In the genomic region with DNA sequence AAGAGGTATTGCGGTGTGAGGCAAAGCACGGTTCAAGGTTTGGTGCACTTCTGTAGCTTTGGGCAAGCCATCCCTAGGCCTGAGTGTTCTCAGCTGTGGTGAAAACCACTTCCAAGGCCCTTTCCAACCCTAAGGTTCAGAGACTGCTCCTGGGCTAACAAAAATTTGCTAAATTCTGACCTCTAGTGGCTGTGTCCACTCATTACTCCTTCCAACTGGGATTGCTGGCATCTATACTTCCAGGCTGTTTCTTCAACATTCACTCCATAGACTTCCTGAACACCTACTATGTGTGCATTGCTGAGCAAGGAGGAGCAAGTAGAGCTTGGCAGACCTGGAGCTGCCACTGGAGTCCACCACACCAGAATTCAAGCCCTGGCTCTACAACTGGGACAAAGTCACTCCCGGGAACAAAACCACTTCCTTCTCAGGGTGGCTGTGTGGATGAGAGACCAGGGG, we compare ENCODE assay signal across 8 cellular contexts. TPM values are rescaled to one million over a fixed set of nuclear protein-coding genes. Genes with fewer than 3 reads are reported as not detected.
DNase-seq lines count a peak whose midpoint lies in the region; ATAC-seq, FAIRE-seq and TF ChIP-seq lines count a peak whose summit lies in the region.

No MANE protein-coding gene starts in this region.

- no peak overlapping the region for H3K4me3 Mint-ChIP-seq in activated CD8-positive, alpha-beta memory T cell treated with anti-CD3 and anti-CD28 coated beads, Interleukin-2, amount 10 ng/mL, durations not matched to agents 7 days and 5 days

- H3K4me1 Mint-ChIP-seq in activated CD8-positive, alpha-beta memory T cell treated with anti-CD3 and anti-CD28 coated beads, Interleukin-2, amount 10 ng/mL, durations not matched to agents 7 days and 5 days, result peaks cover 16% of the 10 kb centered on the region

- TF ChIP-seq CTCF in mammary epithelial cell (conservative IDR thresholded peaks at IDR 0.05 in 1 of 2, IDR thresholded peaks at IDR 0.05 in 1 of 2; ENCODE audit: extremely low read depth in 1 of 2, insufficient read depth in 1 of 2, low read depth in 1 of 2, low read length in 2 of 2) (peak; percentile 83 to 84), kidney (IDR thresholded peaks at IDR 0.05; ENCODE audit: borderline replicate concordance, extremely low read depth, insufficient read depth) (peak; percentile 69), transverse colon (IDR thresholded peaks at IDR 0.05) (peak; percentile 61 to 83 (median 75))

- TF ChIP-seq POLR2A in transverse colon (IDR thresholded peaks at IDR 0.05), result no peak

- H3K27me3 Mint-ChIP-seq in activated CD8-positive, alpha-beta memory T cell treated with anti-CD3 and anti-CD28 coated beads, Interleukin-2, amount 10 ng/mL, durations not matched to agents 7 days and 5 days, result no peaks in the 10 kb centered on the region

- H3K9me3 ChIP-seq in mammary epithelial cell (replicated peaks; ENCODE audit: insufficient read depth, low read length) (no peaks in the 10 kb centered on the region), kidney (ENCODE audit: control insufficient read depth in 1 of 2, low read length in 2 of 2) (no peaks in the 10 kb centered on the region), transverse colon (no peaks in the 10 kb centered on the region)

- CTCF ChIA-PET in activated CD8-positive, alpha-beta memory T cell treated with anti-CD3 and anti-CD28 coated beads, Interleukin-2, amount 10 ng/mL, durations not matched to agents 7 days and 5 days (lab: Charles Lee), result interaction anchor here (0.9 to 8.0 kb wide), 18 partner anchors 8 to 357 kb away, joined by 3 to 95 read pairs (median 4); a partner anchor contains a TSS
- CTCF ChIA-PET in mammary epithelial cell (lab: Charles Lee; ENCODE audit: low non-redundant PET), result interaction anchor here (0.6 kb wide), 1 partner anchor 78 kb away, joined by 3 read pairs; no protein-coding TSS in a partner anchor

- H3K9ac ChIP-seq in mammary epithelial cell (ENCODE audit: insufficient read depth, low read length) (no peak overlapping the region), kidney (ENCODE audit: low read length in 2 of 2) (no peak overlapping the region)

- H4K20me1 ChIP-seq in mammary epithelial cell (ENCODE audit: insufficient read depth, low read length), result no peaks in the 10 kb centered on the region

- peaks cover 45% of the 10 kb centered on the region for H3K36me3 Mint-ChIP-seq in activated CD8-positive, alpha-beta memory T cell treated with anti-CD3 and anti-CD28 coated beads, Interleukin-2, amount 10 ng/mL, durations not matched to agents 7 days and 5 days

- H3K27ac Mint-ChIP-seq in activated CD8-positive, alpha-beta memory T cell treated with anti-CD3 and anti-CD28 coated beads, Interleukin-2, amount 10 ng/mL, durations not matched to agents 7 days and 5 days, result no peak overlapping the region

- ATAC-seq in activated CD8-positive, alpha-beta memory T cell treated with anti-CD3 and anti-CD28 coated beads, Interleukin-2, amount 10 ng/mL, durations not matched to agents 7 days and 5 days, result peak; percentile 37
- ATAC-seq in GM19035 (IDR thresholded peaks at IDR 0.05; ENCODE audit: unreplicated experiment), result no peak

- H2AFZ ChIP-seq in mammary epithelial cell (ENCODE audit: low read depth, low read length), result peak overlapping the region; percentile 34

- H3K4me2 ChIP-seq in mammary epithelial cell (ENCODE audit: insufficient read depth, low read depth, low read length), result no peak overlapping the region

- H3K4me1 ChIP-seq in mammary epithelial cell (ENCODE audit: insufficient read depth, low read length), result peaks cover 77% of the 10 kb centered on the region
- peaks cover 0 to 2% of the 10 kb centered on the region in 2 donors for H3K4me1 ChIP-seq in kidney (ENCODE audit: control insufficient read depth in 1 of 2, insufficient read depth in 1 of 2, low read depth in 1 of 2, low read length in 2 of 2)
- H3K4me1 ChIP-seq in transverse colon, result peaks cover 6 to 35% (median 22%) of the 10 kb centered on the region in 4 donors

- H3K27me3 ChIP-seq in mammary epithelial cell (ENCODE audit: insufficient read depth, low read length) (no peaks in the 10 kb centered on the region), transverse colon (no peaks in the 10 kb centered on the region)

- BruUV-seq in mammary epithelial cell (replicated peaks; lab: Mats Ljungman, UMichigan), result no TSS peak

- peak; percentile 50 for DNase-seq in activated CD8-positive, alpha-beta memory T cell treated with anti-CD3 and anti-CD28 coated beads, Interleukin-2, amount 10 ng/mL, durations not matched to agents 7 days and 5 days
- DNase-seq in activated CD8-positive, alpha-beta memory T cell treated with anti-CD3 and anti-CD28 coated beads for 24 hours, result no peak
- peak; percentile 66 for DNase-seq in HT1080 (ENCODE audit: low read depth)
- peak; percentile 28 for DNase-seq in NOMO-1 treated with DMSO at 0.1 percent for 48 hours (lab: John Stamatoyannopoulos, UW; ENCODE audit: unreplicated experiment)
- peak; percentile 73 for DNase-seq in mammary epithelial cell
- no peak for DNase-seq in kidney
- peak; percentile 30 for DNase-seq in transverse colon

- 48% methylated on average over 3 of the region's 3 CpGs for WGBS in mammary epithelial cell (ENCODE audit: low coverage, missing lambda C conversion rate)
- 78 to 80% methylated on average over 1 to 3 of the region's 3 CpGs for WGBS in transverse colon (ENCODE audit: low coverage in 1 of 2), 2 donors

- no peak for TF ChIP-seq EP300 in transverse colon (IDR thresholded peaks at IDR 0.05; ENCODE audit: low read depth)

- dilution Hi-C loops in mammary epithelial cell (cut with HindIII; ENCODE audit: low sequenced_read_pairs), result no loop called here

- FAIRE-seq in kidney (lab: Jason Lieb, UNC), result no peak

- intact Hi-C loops in mammary epithelial cell (cut with micrococcal nuclease) (loop anchor here (1.0 to 5.0 kb wide), 8 partner anchors 25 to 392 kb away; a partner anchor contains a TSS), kidney (cut with DNase I) (loop anchor here (10.0 kb wide), 1 partner anchor 320 kb away; no protein-coding TSS in a partner anchor), transverse colon (cut with DNase I; ENCODE audit: low total_unique reads) (loop anchor here (10.0 kb wide), 1 partner anchor 230 kb away; no protein-coding TSS in a partner anchor)

- in situ Hi-C loops in mammary epithelial cell (cut with MboI; ENCODE audit: low sequenced_read_pairs in 2 of 2), result loop anchor here in 1 of 2 donors (5.0 to 25.0 kb wide), 2 partner anchors 167 to 328 kb away; no protein-coding TSS in a partner anchor
- in situ Hi-C loops in transverse colon (cut with MboI; ENCODE audit: low pct_ligation_motif_present in 1 of 4, low pct_unique_long_range_greater_than_20kb in 1 of 4, low sequenced_read_pairs in 3 of 4), result loop anchor here in 2 of 4 donors (25.0 kb wide), 2 partner anchors 203 to 328 kb away; a partner anchor contains a TSS

- H3K27ac ChIP-seq in mammary epithelial cell (ENCODE audit: insufficient read depth, low read depth, low read length) (peak overlapping the region; percentile 43), kidney (ENCODE audit: low read depth in 2 of 2, low read length in 2 of 2) (no peak overlapping the region), transverse colon (peak overlapping the region in 1 of 4 donors; percentile 0)

- peaks cover 6% of the 10 kb centered on the region for H3K79me2 ChIP-seq in mammary epithelial cell (ENCODE audit: insufficient read depth, low read length)

- no peaks in the 10 kb centered on the region for H3K36me3 ChIP-seq in mammary epithelial cell (ENCODE audit: insufficient read depth, low read length)
- H3K36me3 ChIP-seq in kidney (ENCODE audit: control insufficient read depth in 1 of 2, insufficient read depth in 2 of 2, low read length in 2 of 2), result peaks cover 31 to 32% of the 10 kb centered on the region in 2 donors
- H3K36me3 ChIP-seq in transverse colon, result peaks cover 0 to 17% (median 6%) of the 10 kb centered on the region in 4 donors

- no peaks in the 10 kb centered on the region for H3K9me3 Mint-ChIP-seq in activated CD8-positive, alpha-beta memory T cell treated with anti-CD3 and anti-CD28 coated beads, Interleukin-2, amount 10 ng/mL, durations not matched to agents 7 days and 5 days (ENCODE audit: low read depth)

- no peak overlapping the region for H3K4me3 ChIP-seq in mammary epithelial cell (replicated peaks in 1 of 3; ENCODE audit: insufficient read depth in 1 of 3, low read depth in 2 of 3, low read length in 3 of 3)
- no peak overlapping the region for H3K4me3 ChIP-seq in kidney (ENCODE audit: low read length in 2 of 2)
- H3K4me3 ChIP-seq in transverse colon, result no peak overlapping the region

RNA-seq across cellular contexts. Expression of a gene that starts 29.3 kb away (rescaled TPM):
- total RNA-seq in activated CD8-positive, alpha-beta memory T cell treated with anti-CD3 and anti-CD28 coated beads, Interleukin-2, amount 10 ng/mL, durations not matched to agents 7 days and 5 days, result 10 to 100 TPM; 12.4 to 14.5 TPM
- 4.1 and 5.8 TPM in 2 replicates for total RNA-seq in HT1080 (2014; rRNA removed; shearing (Covaris generic))
- 5.6 and 7.7 TPM in 2 replicates for polyA plus RNA-seq in HT1080 (2015; cell fraction: cytosol; rRNA removed)
- 15.5 and 15.9 TPM in 2 replicates for polyA plus RNA-seq in HT1080 (2015; cell fraction: nucleus; rRNA removed)
- total RNA-seq in mammary epithelial cell (100 to 1,000 TPM in 1 of 2 donors, 10 to 100 TPM in 1; 72.2 to 116 TPM), kidney (20.1 TPM), transverse colon (10 to 100 TPM; 26.5 to 56.9 (median 33.3) TPM)
- polyA plus RNA-seq in mammary epithelial cell (35.3 TPM), kidney (ENCODE audit: insufficient read depth, low read depth, low replicate concordance) (2.4 TPM)
- 112 TPM for polyA minus RNA-seq in mammary epithelial cell

RNA-seq across cellular contexts. Expression of a gene that starts 33.3 kb away (rescaled TPM):
- total RNA-seq in activated CD8-positive, alpha-beta memory T cell treated with anti-CD3 and anti-CD28 coated beads, Interleukin-2, amount 10 ng/mL, durations not matched to agents 7 days and 5 days, result 10 to 100 TPM; 37.5 to 52.0 TPM
- total RNA-seq in HT1080 (2014; rRNA removed; shearing (Covaris generic)), result 31.5 and 35.9 TPM in 2 replicates
- polyA plus RNA-seq in HT1080 (2015; cell fraction: cytosol; rRNA removed), result 34.8 and 38.9 TPM in 2 replicates
- 17.8 and 18.0 TPM in 2 replicates for polyA plus RNA-seq in HT1080 (2015; cell fraction: nucleus; rRNA removed)
- total RNA-seq in mammary epithelial cell, result 10 to 100 TPM; 42.6 to 65.0 TPM
- polyA plus RNA-seq in mammary epithelial cell, result 50.1 TPM
- 25.7 TPM for polyA minus RNA-seq in mammary epithelial cell
- total RNA-seq in kidney, result 30.1 TPM
- polyA plus RNA-seq in kidney (ENCODE audit: insufficient read depth, low read depth, low replicate concordance), result 29.4 TPM
- 10 to 100 TPM; 20.8 to 31.8 (median 26.4) TPM for total RNA-seq in transverse colon

Comparison
In these comparisons a context has a peak if more than half of its experiments do, and no peak if none do; other contexts are left out.
1. DNase-seq: peak in activated CD8-positive, alpha-beta memory T cell treated with anti-CD3 and anti-CD28 coated beads, Interleukin-2, amount 10 ng/mL, durations not matched to agents 7 days and 5 days (single experiment), HT1080 (single experiment), NOMO-1 treated with DMSO at 0.1 percent for 48 hours (single experiment), mammary epithelial cell (single experiment) and transverse colon (single experiment); none in activated CD8-positive, alpha-beta memory T cell treated with anti-CD3 and anti-CD28 coated beads for 24 hours (single experiment) and kidney (single experiment).
2. Peak in every context shown above with its lines, with median percentiles within 50 percentile points of each other: CTCF ChIP-seq.